ENCODE assay signal across 8 cellular contexts in genomic region chr2:219175928-219176817, GRCh38. TPM values are rescaled to one million over a fixed set of nuclear protein-coding genes. Genes with fewer than 3 reads are reported as not detected.
A peak's percentile ranks its signal among the peaks of the same experiment; 100 is the strongest.
DNase-seq lines count a peak whose midpoint lies in the region; ATAC-seq and TF ChIP-seq lines count a peak whose summit lies in the region.

No MANE protein-coding gene starts in this region.

- peak overlapping the region; percentile 91 for H2AFZ ChIP-seq in PC-9

- peaks cover 39% of the 10 kb centered on the region for H3K79me2 ChIP-seq in PC-9 (ENCODE audit: low read depth)

- ATAC-seq in GM18861 (IDR thresholded peaks at IDR 0.05; ENCODE audit: unreplicated experiment): peak; percentile 18
- peak; percentile 25 for ATAC-seq in HG03064 (IDR thresholded peaks at IDR 0.05; ENCODE audit: low read depth, unreplicated experiment)
- ATAC-seq in gastrocnemius medialis: peak; percentile 38 to 40

- no peaks in the 10 kb centered on the region for H3K9me2 ChIP-seq in PC-9 (ENCODE audit: insufficient read depth)

- TF ChIP-seq CTCF in AG09309 (IDR thresholded peaks at IDR 0.05; ENCODE audit: control insufficient read depth, insufficient read depth, low read depth, low read length, missing control alignments) (peak; percentile 1), PC-9 (conservative IDR thresholded peaks at IDR 0.05) (no peak), astrocyte of the spinal cord (IDR thresholded peaks at IDR 0.05; ENCODE audit: low read depth, low read length) (peak; percentile 5), gastrocnemius medialis (IDR thresholded peaks at IDR 0.05 in 4 of 5, conservative IDR thresholded peaks at IDR 0.05 in 1 of 5) (peak in 3 of 5 experiments; percentile 27 to 31 (median 29))

- intact Hi-C loops in PC-9 (cut with micrococcal nuclease; ENCODE audit: unreplicated experiment): loop anchor here (1.0 to 5.0 kb wide), 6 partner anchors 31 to 213 kb away; partner anchors contain the start of gene ZFAND2B
- intact Hi-C loops in gastrocnemius medialis (cut with DNase I; ENCODE audit: low total_unique reads): loop anchor here (2.0 to 5.0 kb wide), 3 partner anchors 69 to 211 kb away; partner anchors contain the start of genes DNPEP, GLB1L, STK16 and TUBA4A

- no TSS peak for BruUV-seq in PC-9 (replicated peaks; lab: Mats Ljungman, UMichigan)

- TF ChIP-seq POLR2A in gastrocnemius medialis (IDR thresholded peaks at IDR 0.05): no peak

- H3K4me1 ChIP-seq in PC-9 (replicated peaks; ENCODE audit: insufficient read depth): peaks cover 19% of the 10 kb centered on the region
- H3K4me1 ChIP-seq in gastrocnemius medialis: peaks cover 22 to 26% of the 10 kb centered on the region in 2 donors

- peaks cover 16% of the 10 kb centered on the region; the same call in 1 of the 2 replicates for H3K36me3 ChIP-seq in PC-9 (ENCODE audit: low read depth)
- peaks cover 0 to 56% of the 10 kb centered on the region in 2 donors for H3K36me3 ChIP-seq in gastrocnemius medialis

- POLR2A ChIA-PET in PC-9 (lab: Charles Lee; ENCODE audit: unreplicated experiment): interaction anchor here (0.6 to 1.0 kb wide), 9 partner anchors 30 to 323 kb away, joined by 3 to 9 read pairs (median 4); partner anchors contain the start of genes ANKZF1 and ATG9A

- no peaks in the 10 kb centered on the region; the same call in 1 of the 2 replicates for H4K20me1 ChIP-seq in PC-9 (ENCODE audit: insufficient read depth)

- peak overlapping the region; percentile 83 for H3K4me2 ChIP-seq in PC-9

- DNase-seq in AG09309 (ENCODE audit: low read depth) (no peak), PC-9 (peak in 1 of 2 experiments; percentile 45), astrocyte of the spinal cord (ENCODE audit: low read depth, low spot score) (peak; percentile 41), gastrocnemius medialis (peak; percentile 41 to 60), NCI-H1436 treated with DMSO at 0.1 percent for 48 hours (lab: John Stamatoyannopoulos, UW) (no peak)

- H3K27ac ChIP-seq in PC-9 (peak overlapping the region; percentile 77), gastrocnemius medialis (peak overlapping the region; percentile 94 to 99 (median 99))

- H3K9me3 ChIP-seq in PC-9 (ENCODE audit: insufficient read depth, low read depth) (no peaks in the 10 kb centered on the region), gastrocnemius medialis (no peaks in the 10 kb centered on the region)

- H3K27me3 ChIP-seq in PC-9 (ENCODE audit: insufficient read depth, low read depth): no peaks in the 10 kb centered on the region
- H3K27me3 ChIP-seq in gastrocnemius medialis: no peaks in the 10 kb centered on the region

- H3K4me3 ChIP-seq in AG09309 (ENCODE audit: control insufficient read depth, low read depth, low read length) (peak overlapping the region; percentile 63), PC-9 (peak overlapping the region; percentile 95), astrocyte of the spinal cord (ENCODE audit: low read depth, low read length) (peak overlapping the region; percentile 75), iPS-11a (ENCODE audit: low read depth, low read length) (peak overlapping the region; percentile 78), gastrocnemius medialis (peak overlapping the region; percentile 87 to 96 (median 95))

- in situ Hi-C loops in astrocyte of the spinal cord (cut with HindIII; ENCODE audit: low sequenced_read_pairs): no loop called here
- in situ Hi-C loops in gastrocnemius medialis (cut with MboI; ENCODE audit: low sequenced_read_pairs in 4 of 4): no loop called here

- peaks cover 31% of the 10 kb centered on the region for H3F3A ChIP-seq in PC-9 (ENCODE audit: insufficient read depth, low read depth)

- CTCF ChIA-PET in PC-9 (lab: Charles Lee): interaction anchor here (0.6 to 1.6 kb wide), 5 partner anchors 41 to 516 kb away, joined by 3 to 10 read pairs (median 5); partner anchors contain the start of genes ABCB6, BCS1L and ZNF142

RNA-seq across cellular contexts. Expression of gene CNPPD1, which starts 0.6 kb away (rescaled TPM):
- 36.5 and 37.1 TPM in 2 replicates for total RNA-seq in PC-9 (2021)
- total RNA-seq in gastrocnemius medialis: 100 to 1,000 TPM in 1 of 4 donors, 10 to 100 TPM in 3; 53.5 to 114 (median 55.9) TPM

RNA-seq across cellular contexts. Expression of gene RETREG2, which starts 1.9 kb away (rescaled TPM):
- 77.0 and 84.4 TPM in 2 replicates for total RNA-seq in PC-9 (2021)
- 10 to 100 TPM; 39.8 to 57.2 (median 44.9) TPM for total RNA-seq in gastrocnemius medialis

RNA-seq across cellular contexts. Expression of gene SLC23A3, which starts 6.3 kb away (rescaled TPM):
- total RNA-seq in PC-9 (2021): 7.1 and 7.9 TPM in 2 replicates
- total RNA-seq in gastrocnemius medialis: 1 to 10 TPM in 1 of 4 donors, under 1 TPM in 1, not detected in 2; 0.11 to 1.5 TPM

RNA-seq across cellular contexts. Expression of gene NHEJ1, which starts 15.6 kb away (rescaled TPM):
- total RNA-seq in PC-9 (2021) (9.8 and 11.2 TPM in 2 replicates), gastrocnemius medialis (10 to 100 TPM; 24.5 to 39.0 (median 26.4) TPM)

RNA-seq across cellular contexts. Expression of gene ZFAND2B, which starts 30.4 kb away (rescaled TPM):
- total RNA-seq in PC-9 (2021) (24.6 and 39.4 TPM in 2 replicates), gastrocnemius medialis (10 to 100 TPM; 33.2 to 60.8 (median 41.2) TPM)

Comparison
In these comparisons a context has a peak if more than half of its experiments do, and no peak if none do; other contexts are left out.
1. DNase-seq: peak in astrocyte of the spinal cord (single experiment) and gastrocnemius medialis (2 of 2); none in AG09309 (single experiment) and NCI-H1436 treated with DMSO at 0.1 percent for 48 hours (single experiment).
2. Peak in every context shown above with its lines, with median percentiles within 50 percentile points of each other: H3K4me3 ChIP-seq and ATAC-seq.